Comparison of ENCODE assay signal across 11 cellular contexts in genomic region chr2:232446266-232446777, GRCh38. TPM values are rescaled to one million over a fixed set of nuclear protein-coding genes. Genes with fewer than 3 reads are reported as not detected.
DNase-seq lines count a peak whose midpoint lies in the region; ATAC-seq, FAIRE-seq and TF ChIP-seq lines count a peak whose summit lies in the region.
"Not testable (repeated sequence)": the region's sequence is repeated elsewhere in the genome, so short reads cannot be mapped to it uniquely, and the experiment has no call there.
"Had no signal": no experiment of that assay in that cellular context is flagged by ENCODE, and none has a peak within 500 bp of the region (broad histone marks: within the 10 kb centered on the region; RNA-seq: fewer than 3 reads in every experiment).

No MANE protein-coding gene starts in this region.

- WGBS in heart right ventricle, 2 donors: 27 to 35% methylated on average over 6 to 7 of the region's 9 CpGs

- not testable (repeated sequence) for H3K9me3 Mint-ChIP-seq in activated CD4-positive, alpha-beta T cell treated with anti-CD3 and anti-CD28 coated beads for 36 hours (ENCODE audit: low read depth); chondrocyte (ENCODE audit: low read depth)

- TF ChIP-seq POLR2A in GM12892 (IDR thresholded peaks at IDR 0.05; ENCODE audit: low read depth, low read length): not testable (repeated sequence)

- intact Hi-C loops in activated CD4-positive, alpha-beta T cell treated with anti-CD3 and anti-CD28 coated beads for 36 hours (cut with DNase I, micrococcal nuclease): loop anchor here in 1 of 2 experiments (2.0 kb wide), 1 partner anchor 74 kb away; the partner anchor contains the start of gene PRSS56
- intact Hi-C loops in heart right ventricle (cut with DNase I): loop anchor here in 7 of 10 donors (2.0 to 10.0 kb wide), 4 partner anchors 72 to 78 kb away; partner anchors contain the start of genes PRSS56 (in 4 of the 7) and CHRND (in 1 of the 7)

- not testable (repeated sequence) for H3K27ac Mint-ChIP-seq in activated CD4-positive, alpha-beta T cell treated with anti-CD3 and anti-CD28 coated beads for 36 hours; chondrocyte (ENCODE audit: unreplicated experiment)

- H3K27me3 ChIP-seq in heart right ventricle: not testable (repeated sequence)

- POLR2A ChIA-PET in activated CD4-positive, alpha-beta T cell treated with anti-CD3 and anti-CD28 coated beads for 36 hours (lab: Charles Lee): not testable (repeated sequence)

- peak; percentile 52 for ATAC-seq in activated CD4-positive, alpha-beta T cell treated with anti-CD3 and anti-CD28 coated beads for 36 hours
- ATAC-seq in heart right ventricle: peak in 4 of 8 donors; percentile 29 to 44 (median 42)

- not testable (repeated sequence) for H3K9me3 ChIP-seq in heart right ventricle

- not testable (repeated sequence) for H3K27me3 Mint-ChIP-seq in activated CD4-positive, alpha-beta T cell treated with anti-CD3 and anti-CD28 coated beads for 36 hours; chondrocyte (ENCODE audit: low read depth)

- TF ChIP-seq CTCF in chondrocyte (IDR thresholded peaks at IDR 0.05): peak; percentile 70
- TF ChIP-seq CTCF in heart right ventricle (IDR thresholded peaks at IDR 0.05): peak in 6 of 9 donors; percentile 13 to 53 (median 36)

- peak; percentile 83 for FAIRE-seq in GM12892 (lab: Jason Lieb, UNC)

- not testable (repeated sequence) for H3K4me3 ChIP-seq in heart right ventricle

- H3K4me1 ChIP-seq in heart right ventricle: not testable (repeated sequence)

- DNase-seq in AG20443 (ENCODE audit: low spot score) (peak; percentile 7), NCI-H748 (lab: John Stamatoyannopoulos, UW; ENCODE audit: unreplicated experiment) (peak; percentile 14), mesenteric fat pad (ENCODE audit: low spot score) (peak; percentile 55), retina (peak; percentile 39)
- not testable (repeated sequence) for DNase-seq in GM12892 (ENCODE audit: insufficient read length); activated CD4-positive, alpha-beta T cell treated with anti-CD3 and anti-CD28 coated beads for 36 hours; chondrocyte (ENCODE audit: low spot score); heart right ventricle

- H3K36me3 Mint-ChIP-seq in activated CD4-positive, alpha-beta T cell treated with anti-CD3 and anti-CD28 coated beads for 36 hours (ENCODE audit: low read depth); chondrocyte (ENCODE audit: low read depth): not testable (repeated sequence)

- H3K27ac ChIP-seq in heart right ventricle: not testable (repeated sequence)

- not testable (repeated sequence) for H3K36me3 ChIP-seq in heart right ventricle

- H3K4me1 Mint-ChIP-seq in activated CD4-positive, alpha-beta T cell treated with anti-CD3 and anti-CD28 coated beads for 36 hours; chondrocyte (ENCODE audit: low read depth): not testable (repeated sequence)

- H3K4me3 Mint-ChIP-seq in activated CD4-positive, alpha-beta T cell treated with anti-CD3 and anti-CD28 coated beads for 36 hours; chondrocyte (ENCODE audit: unreplicated experiment): not testable (repeated sequence)

- CTCF ChIA-PET in activated CD4-positive, alpha-beta T cell treated with anti-CD3 and anti-CD28 coated beads for 36 hours (lab: Charles Lee): interaction anchor here (0.7 to 1.5 kb wide), 6 partner anchors 9 to 546 kb away, joined by 3 to 5 read pairs (median 3); no protein-coding TSS in a partner anchor

RNA-seq across cellular contexts. Expression of gene ALPI, which starts 9.6 kb away (rescaled TPM):
- not detected for polyA plus RNA-seq in GM12892 (2012; ENCODE audit: missing spikeins)
- total RNA-seq in activated CD4-positive, alpha-beta T cell treated with anti-CD3 and anti-CD28 coated beads for 36 hours: not detected
- not detected in 3 replicates for total RNA-seq in chondrocyte
- not detected for total RNA-seq in heart right ventricle
- not detected for polyA plus RNA-seq in heart right ventricle
- 0.71 TPM for total RNA-seq in mesenteric fat pad
- total RNA-seq: naive thymus-derived CD4-positive, alpha-beta T cell; vagina had no signal
- polyA plus RNA-seq: naive thymus-derived CD4-positive, alpha-beta T cell had no signal

RNA-seq across cellular contexts. Expression of gene ALPG, which starts 39.7 kb away (rescaled TPM):
- not detected for polyA plus RNA-seq in GM12892 (2012; ENCODE audit: missing spikeins)
- total RNA-seq in activated CD4-positive, alpha-beta T cell treated with anti-CD3 and anti-CD28 coated beads for 36 hours: not detected
- total RNA-seq in chondrocyte (not detected in 3 replicates), heart right ventricle (not detected), mesenteric fat pad (not detected)
- polyA plus RNA-seq in heart right ventricle: not detected
- total RNA-seq: breast epithelium; naive thymus-derived CD4-positive, alpha-beta T cell; vagina had no signal
- polyA plus RNA-seq: naive thymus-derived CD4-positive, alpha-beta T cell had no signal

RNA-seq across cellular contexts. Expression of gene ECEL1, which starts 41.3 kb away (rescaled TPM):
- not detected for polyA plus RNA-seq in GM12892 (2012; ENCODE audit: missing spikeins)
- total RNA-seq in activated CD4-positive, alpha-beta T cell treated with anti-CD3 and anti-CD28 coated beads for 36 hours: under 1 TPM; 0.19 to 0.23 TPM
- total RNA-seq in chondrocyte (0.12 to 0.53 TPM in 2 of 3 replicates, not detected in the other), heart right ventricle (under 1 TPM in 3 of 10 donors, not detected in 7; 0.23 to 0.46 (median 0.31) TPM), mesenteric fat pad (0.35 TPM)
- polyA plus RNA-seq in heart right ventricle: 1 to 10 TPM in 1 of 2 donors, not detected in 1; 1.5 TPM
- total RNA-seq: naive thymus-derived CD4-positive, alpha-beta T cell; vagina had no signal
- polyA plus RNA-seq: naive thymus-derived CD4-positive, alpha-beta T cell had no signal
